Comparison of ENCODE assay signal across 13 cellular contexts in genomic region chr10:6924166-6924565, GRCh38.
DNase-seq lines count a peak whose midpoint lies in the region; ATAC-seq and FAIRE-seq lines count a peak whose summit lies in the region.
"Had no signal": no experiment of that assay in that cellular context is flagged by ENCODE, and none has a peak within 500 bp of the region (broad histone marks: within the 10 kb centered on the region; RNA-seq: fewer than 3 reads in every experiment).

No MANE protein-coding gene starts in this region.

- no peak overlapping the region for H3K9ac ChIP-seq in BLaER1 treated with 17β-estradiol and CSF1 and Interleukin-3, amounts not matched to agents 10 nM and 100 nM

- no peaks in the 10 kb centered on the region; a peak in 1 of 22 replicates for H3K9me3 ChIP-seq in BLaER1 treated with 17β-estradiol and CSF1 and Interleukin-3, amounts not matched to agents 10 nM and 100 nM (replicated peaks in 1 of 11)
- H3K9me3 ChIP-seq: ascending aorta, testis had no signal

- H4K20me1 ChIP-seq in BLaER1 treated with 17β-estradiol and CSF1 and Interleukin-3, amounts not matched to agents 10 nM and 100 nM, result no peaks in the 10 kb centered on the region

- H3K4me3 ChIP-seq in BLaER1 treated with 17β-estradiol and CSF1 and Interleukin-3, amounts not matched to agents 10 nM and 100 nM, result no peak overlapping the region
- H3K4me3 ChIP-seq: ascending aorta, testis had no signal

- H3K36me3 ChIP-seq in BLaER1 treated with 17β-estradiol and CSF1 and Interleukin-3, amounts not matched to agents 10 nM and 100 nM, result no peaks in the 10 kb centered on the region
- H3K36me3 ChIP-seq: ascending aorta had no signal

- FAIRE-seq in islet of Langerhans (lab: Jason Lieb, UNC), result peak; percentile 88

- DNase-seq in LHCN-M2 (ENCODE audit: low read depth), result peak; percentile 81
- peak; percentile 75 for DNase-seq in astrocyte of the hippocampus (ENCODE audit: low read depth, low spot score)
- no peak for DNase-seq in ureter (ENCODE audit: low spot score)
- DNase-seq in iPS-NIHi11 (ENCODE audit: low spot score), result no peak
- DNase-seq in effector CD8-positive, alpha-beta T cell (lab: John Stamatoyannopoulos, UW), result no peak
- DNase-seq: activated T-cell treated with anti-CD3 and anti-CD28 coated beads, Interleukin-2, amount 50 U/mL, for 1 hour; C1 segment of cervical spinal cord; testis had no signal

- H3K4me1 ChIP-seq in BLaER1 treated with 17β-estradiol and CSF1 and Interleukin-3, amounts not matched to agents 10 nM and 100 nM, result peaks cover 45 to 73% (median 68%) of the 10 kb centered on the region in 10 experiments
- H3K4me1 ChIP-seq: ascending aorta, testis had no signal

- H3K4me2 ChIP-seq in BLaER1 treated with 17β-estradiol and CSF1 and Interleukin-3, amounts not matched to agents 10 nM and 100 nM, result peak overlapping the region in 7 of 11 experiments; percentile 6 to 93 (median 90); a peak in 10 of 22 replicates

- peak overlapping the region in 8 of 11 experiments; percentile 95 to 98 (median 97); a peak in 13 of 22 replicates for H3K27ac ChIP-seq in BLaER1 treated with 17β-estradiol and CSF1 and Interleukin-3, amounts not matched to agents 10 nM and 100 nM
- H3K27ac ChIP-seq: ascending aorta, testis had no signal

- ATAC-seq in GM21423 (IDR thresholded peaks at IDR 0.05; ENCODE audit: unreplicated experiment), result no peak
- ATAC-seq: left lobe of liver had no signal

- H3K27me3 ChIP-seq in BLaER1 treated with 17β-estradiol and CSF1 and Interleukin-3, amounts not matched to agents 10 nM and 100 nM, result no peaks in the 10 kb centered on the region
- H3K27me3 ChIP-seq: ascending aorta, testis had no signal

Comparison
In these comparisons a context has a peak if more than half of its experiments do, and no peak if none do; other contexts are left out.
1. DNase-seq: peak in LHCN-M2 (single experiment) and astrocyte of the hippocampus (single experiment); none in ureter (single experiment), iPS-NIHi11 (single experiment) and effector CD8-positive, alpha-beta T cell (single experiment).